In genomic region chr7:48628950-48629349, GRCh38 we compare ENCODE assay signal across 14 cellular contexts.
DNase-seq lines count a peak whose midpoint lies in the region; ATAC-seq and TF ChIP-seq lines count a peak whose summit lies in the region.
"Had no signal": no experiment of that assay in that cellular context is flagged by ENCODE, and none has a peak within 500 bp of the region (broad histone marks: within the 10 kb centered on the region; RNA-seq: fewer than 3 reads in every experiment).

No MANE protein-coding gene starts in this region.

- in situ Hi-C loops in G401 (cut with HindIII; ENCODE audit: low sequenced_read_pairs) = no loop called here

- no peaks in the 10 kb centered on the region for H3K4me1 ChIP-seq in left ventricle myocardium inferior

- TF ChIP-seq CTCF in left ventricle myocardium inferior (IDR thresholded peaks at IDR 0.05; ENCODE audit: borderline replicate concordance) = no peak

- peak; percentile 52 for DNase-seq in G401 (ENCODE audit: low spot score)
- DNase-seq in cerebellar cortex (ENCODE audit: low spot score) = peak; percentile 49
- DNase-seq in left ventricle myocardium inferior = no peak
- peak; percentile 49 for DNase-seq in retina
- no peak for DNase-seq in head of caudate nucleus
- no peak for DNase-seq in left colon
- DNase-seq: C1 segment of cervical spinal cord; Calu3; CD4-positive, alpha-beta T cell; DMS 273 treated with DMSO at 0.1 percent for 48 hours; GM23248 had no signal

- no peaks in the 10 kb centered on the region for H3K27me3 ChIP-seq in left ventricle myocardium inferior (ENCODE audit: low read depth)

- H3K9me3 ChIP-seq in left ventricle myocardium inferior (replicated peaks) = no peaks in the 10 kb centered on the region

- ATAC-seq in GM21723 (IDR thresholded peaks at IDR 0.05; ENCODE audit: unreplicated experiment) (no peak), left colon (no peak)
- ATAC-seq: GM12878, HCT116 had no signal

- H3K36me3 ChIP-seq in left ventricle myocardium inferior = no peaks in the 10 kb centered on the region

- no peak overlapping the region for H3K4me3 ChIP-seq in left ventricle myocardium inferior
- H3K4me3 ChIP-seq: GM12878, GM23248 had no signal

- peak overlapping the region; percentile 21 for H3K27ac ChIP-seq in left ventricle myocardium inferior (replicated peaks)
- H3K27ac ChIP-seq: GM23248 had no signal

- intact Hi-C loops in left ventricle myocardium inferior (cut with micrococcal nuclease) (no loop called here), head of caudate nucleus (cut with DNase I) (no loop called here), left colon (cut with DNase I, micrococcal nuclease) (no loop called here)

Comparison
In these comparisons a context has a peak if more than half of its experiments do, and no peak if none do; other contexts are left out.
1. DNase-seq: peak in G401 (single experiment), cerebellar cortex (single experiment) and retina (single experiment); none in left ventricle myocardium inferior (single experiment), head of caudate nucleus (0 of 42) and left colon (0 of 2).